ENCODE assay signal across 1 cellular context in the genomic region with DNA sequence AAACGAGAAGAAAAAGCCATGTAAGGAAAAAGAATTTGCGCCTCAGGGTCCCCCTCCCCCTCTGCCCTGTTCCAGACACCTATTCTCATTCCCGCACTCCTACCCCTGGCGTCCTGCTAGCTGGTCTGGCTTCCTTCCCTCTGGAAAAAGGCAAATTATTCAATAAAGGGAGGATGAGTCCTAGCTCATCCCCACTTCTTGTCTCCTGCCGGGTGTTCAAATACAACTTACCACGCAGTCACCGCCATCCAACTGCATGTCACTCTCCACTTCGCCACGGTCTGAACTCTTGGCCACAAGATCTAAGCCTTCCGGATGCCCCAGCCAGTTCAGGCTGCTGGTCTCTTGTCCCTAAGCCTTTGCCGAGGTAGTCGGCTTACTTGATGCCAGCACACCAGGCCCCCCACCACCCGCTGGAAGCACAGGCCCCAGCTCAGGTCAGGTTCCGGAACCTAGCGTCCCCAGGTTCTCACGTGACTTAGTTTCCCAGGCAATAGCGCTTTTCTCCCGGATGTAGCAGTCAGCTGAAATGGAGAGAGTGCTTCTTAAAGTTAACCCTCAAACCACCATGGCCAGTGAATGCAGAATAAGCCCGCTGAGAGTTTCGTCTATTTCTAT.
A peak's percentile ranks its signal among the peaks of the same experiment; 100 is the strongest.
TF ChIP-seq lines count a peak whose summit lies in the region.

No MANE protein-coding gene starts in this region.

TF ChIP-seq in K562, 482 proteins besides CTCF, POLR2A, EP300 and RAD21 (continued from another document and continues in another):
- TF ChIP-seq, protein P1, sequence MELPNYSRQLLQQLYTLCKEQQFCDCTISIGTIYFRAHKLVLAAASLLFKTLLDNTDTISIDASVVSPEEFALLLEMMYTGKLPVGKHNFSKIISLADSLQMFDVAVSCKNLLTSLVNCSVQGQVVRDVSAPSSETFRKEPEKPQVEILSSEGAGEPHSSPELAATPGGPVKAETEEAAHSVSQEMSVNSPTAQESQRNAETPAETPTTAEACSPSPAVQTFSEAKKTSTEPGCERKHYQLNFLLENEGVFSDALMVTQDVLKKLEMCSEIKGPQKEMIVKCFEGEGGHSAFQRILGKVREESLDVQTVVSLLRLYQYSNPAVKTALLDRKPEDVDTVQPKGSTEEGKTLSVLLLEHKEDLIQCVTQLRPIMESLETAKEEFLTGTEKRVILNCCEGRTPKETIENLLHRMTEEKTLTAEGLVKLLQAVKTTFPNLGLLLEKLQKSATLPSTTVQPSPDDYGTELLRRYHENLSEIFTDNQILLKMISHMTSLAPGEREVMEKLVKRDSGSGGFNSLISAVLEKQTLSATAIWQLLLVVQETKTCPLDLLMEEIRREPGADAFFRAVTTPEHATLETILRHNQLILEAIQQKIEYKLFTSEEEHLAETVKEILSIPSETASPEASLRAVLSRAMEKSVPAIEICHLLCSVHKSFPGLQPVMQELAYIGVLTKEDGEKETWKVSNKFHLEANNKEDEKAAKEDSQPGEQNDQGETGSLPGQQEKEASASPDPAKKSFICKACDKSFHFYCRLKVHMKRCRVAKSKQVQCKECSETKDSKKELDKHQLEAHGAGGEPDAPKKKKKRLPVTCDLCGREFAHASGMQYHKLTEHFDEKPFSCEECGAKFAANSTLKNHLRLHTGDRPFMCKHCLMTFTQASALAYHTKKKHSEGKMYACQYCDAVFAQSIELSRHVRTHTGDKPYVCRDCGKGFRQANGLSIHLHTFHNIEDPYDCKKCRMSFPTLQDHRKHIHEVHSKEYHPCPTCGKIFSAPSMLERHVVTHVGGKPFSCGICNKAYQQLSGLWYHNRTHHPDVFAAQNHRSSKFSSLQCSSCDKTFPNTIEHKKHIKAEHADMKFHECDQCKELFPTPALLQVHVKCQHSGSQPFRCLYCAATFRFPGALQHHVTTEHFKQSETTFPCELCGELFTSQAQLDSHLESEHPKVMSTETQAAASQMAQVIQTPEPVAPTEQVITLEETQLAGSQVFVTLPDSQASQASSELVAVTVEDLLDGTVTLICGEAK (IDR thresholded peaks at IDR 0.05) = peak; percentile 67
- TF ChIP-seq, protein P1 (CRISPR knock-in tag; IDR thresholded peaks at IDR 0.05) = no peak
- no peak for TF ChIP-seq SREBF2 (CRISPR knock-in tag; IDR thresholded peaks at IDR 0.05)
- TF ChIP-seq ZNF134 (CRISPR knock-in tag; conservative IDR thresholded peaks at IDR 0.05) = no peak
- peak; percentile 55; the same call in 1 of the 2 replicates for TF ChIP-seq GABPB1 (CRISPR knock-in tag; IDR thresholded peaks at IDR 0.05)
- TF ChIP-seq MED1 (CRISPR knock-in tag; IDR thresholded peaks at IDR 0.05; ENCODE audit: borderline replicate concordance) = no peak
- TF ChIP-seq ZNF507 (tag; conservative IDR thresholded peaks at IDR 0.05) = no peak
- TF ChIP-seq HMG20B (CRISPR knock-in tag; IDR thresholded peaks at IDR 0.05) = no peak
- no peak for TF ChIP-seq ZC3H4 (CRISPR knock-in tag; IDR thresholded peaks at IDR 0.05; ENCODE audit: borderline replicate concordance)
- TF ChIP-seq DDX20 (tag; IDR thresholded peaks at IDR 0.05; ENCODE audit: low read depth) = no peak
- no peak for TF ChIP-seq HDAC8 (tag; IDR thresholded peaks at IDR 0.05)
- no peak for TF ChIP-seq ZNF584 (CRISPR knock-in tag; IDR thresholded peaks at IDR 0.05; ENCODE audit: low read depth)
- TF ChIP-seq, protein P2, sequence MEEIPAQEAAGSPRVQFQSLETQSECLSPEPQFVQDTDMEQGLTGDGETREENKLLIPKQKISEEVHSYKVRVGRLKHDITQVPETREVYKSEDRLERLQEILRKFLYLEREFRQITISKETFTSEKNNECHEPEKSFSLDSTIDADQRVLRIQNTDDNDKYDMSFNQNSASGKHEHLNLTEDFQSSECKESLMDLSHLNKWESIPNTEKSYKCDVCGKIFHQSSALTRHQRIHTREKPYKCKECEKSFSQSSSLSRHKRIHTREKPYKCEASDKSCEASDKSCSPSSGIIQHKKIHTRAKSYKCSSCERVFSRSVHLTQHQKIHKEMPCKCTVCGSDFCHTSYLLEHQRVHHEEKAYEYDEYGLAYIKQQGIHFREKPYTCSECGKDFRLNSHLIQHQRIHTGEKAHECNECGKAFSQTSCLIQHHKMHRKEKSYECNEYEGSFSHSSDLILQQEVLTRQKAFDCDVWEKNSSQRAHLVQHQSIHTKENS (CRISPR knock-in tag; IDR thresholded peaks at IDR 0.05) = no peak
- no peak for TF ChIP-seq HDAC1 (IDR thresholded peaks at IDR 0.05)
- TF ChIP-seq NONO (IDR thresholded peaks at IDR 0.05; ENCODE audit: low read depth in 2 of 2, low read length in 1 of 2) = no peak
- no peak for TF ChIP-seq RBM25 (IDR thresholded peaks at IDR 0.05; ENCODE audit: low read depth, low read length, severe bottlenecking)
- no peak for TF ChIP-seq ZNF589 (CRISPR knock-in tag; IDR thresholded peaks at IDR 0.05; ENCODE audit: low read depth)
- no peak for TF ChIP-seq ETV5 (CRISPR knock-in tag; IDR thresholded peaks at IDR 0.05; ENCODE audit: low read depth)
- TF ChIP-seq PHF8 (IDR thresholded peaks at IDR 0.05; ENCODE audit: borderline replicate concordance, low read length) = peak; percentile 63; the same call in 1 of the 2 replicates
- TF ChIP-seq EP400 (IDR thresholded peaks at IDR 0.05) = peak; percentile 44; the same call in 1 of the 2 replicates
- TF ChIP-seq, protein P3, sequence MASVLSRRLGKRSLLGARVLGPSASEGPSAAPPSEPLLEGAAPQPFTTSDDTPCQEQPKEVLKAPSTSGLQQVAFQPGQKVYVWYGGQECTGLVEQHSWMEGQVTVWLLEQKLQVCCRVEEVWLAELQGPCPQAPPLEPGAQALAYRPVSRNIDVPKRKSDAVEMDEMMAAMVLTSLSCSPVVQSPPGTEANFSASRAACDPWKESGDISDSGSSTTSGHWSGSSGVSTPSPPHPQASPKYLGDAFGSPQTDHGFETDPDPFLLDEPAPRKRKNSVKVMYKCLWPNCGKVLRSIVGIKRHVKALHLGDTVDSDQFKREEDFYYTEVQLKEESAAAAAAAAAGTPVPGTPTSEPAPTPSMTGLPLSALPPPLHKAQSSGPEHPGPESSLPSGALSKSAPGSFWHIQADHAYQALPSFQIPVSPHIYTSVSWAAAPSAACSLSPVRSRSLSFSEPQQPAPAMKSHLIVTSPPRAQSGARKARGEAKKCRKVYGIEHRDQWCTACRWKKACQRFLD (CRISPR knock-in tag; IDR thresholded peaks at IDR 0.05) = no peak
- no peak for TF ChIP-seq YY1 (IDR thresholded peaks at IDR 0.05; ENCODE audit: borderline replicate concordance in 1 of 3, control insufficient read depth in 1 of 3, extremely low read depth in 1 of 3, insufficient read depth in 3 of 3, insufficient read length in 1 of 3, insufficient replicate concordance in 2 of 3, low read depth in 1 of 3, low read length in 2 of 3)
- TF ChIP-seq LEF1 (IDR thresholded peaks at IDR 0.05) = no peak
- TF ChIP-seq POLR3A (IDR thresholded peaks at IDR 0.05; ENCODE audit: borderline replicate concordance, extremely low read depth, insufficient read depth, insufficient read length) = no peak
- no peak for TF ChIP-seq BRF1 (IDR thresholded peaks at IDR 0.05; ENCODE audit: borderline replicate concordance, extremely low read depth, insufficient read length)
- TF ChIP-seq YBX1 (IDR thresholded peaks at IDR 0.05) = no peak
- TF ChIP-seq, protein P4, sequence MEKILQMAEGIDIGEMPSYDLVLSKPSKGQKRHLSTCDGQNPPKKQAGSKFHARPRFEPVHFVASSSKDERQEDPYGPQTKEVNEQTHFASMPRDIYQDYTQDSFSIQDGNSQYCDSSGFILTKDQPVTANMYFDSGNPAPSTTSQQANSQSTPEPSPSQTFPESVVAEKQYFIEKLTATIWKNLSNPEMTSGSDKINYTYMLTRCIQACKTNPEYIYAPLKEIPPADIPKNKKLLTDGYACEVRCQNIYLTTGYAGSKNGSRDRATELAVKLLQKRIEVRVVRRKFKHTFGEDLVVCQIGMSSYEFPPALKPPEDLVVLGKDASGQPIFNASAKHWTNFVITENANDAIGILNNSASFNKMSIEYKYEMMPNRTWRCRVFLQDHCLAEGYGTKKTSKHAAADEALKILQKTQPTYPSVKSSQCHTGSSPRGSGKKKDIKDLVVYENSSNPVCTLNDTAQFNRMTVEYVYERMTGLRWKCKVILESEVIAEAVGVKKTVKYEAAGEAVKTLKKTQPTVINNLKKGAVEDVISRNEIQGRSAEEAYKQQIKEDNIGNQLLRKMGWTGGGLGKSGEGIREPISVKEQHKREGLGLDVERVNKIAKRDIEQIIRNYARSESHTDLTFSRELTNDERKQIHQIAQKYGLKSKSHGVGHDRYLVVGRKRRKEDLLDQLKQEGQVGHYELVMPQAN (IDR thresholded peaks at IDR 0.05; ENCODE audit: borderline replicate concordance) = peak; percentile 60; the same call in 1 of the 2 replicates
- TF ChIP-seq, protein P5, sequence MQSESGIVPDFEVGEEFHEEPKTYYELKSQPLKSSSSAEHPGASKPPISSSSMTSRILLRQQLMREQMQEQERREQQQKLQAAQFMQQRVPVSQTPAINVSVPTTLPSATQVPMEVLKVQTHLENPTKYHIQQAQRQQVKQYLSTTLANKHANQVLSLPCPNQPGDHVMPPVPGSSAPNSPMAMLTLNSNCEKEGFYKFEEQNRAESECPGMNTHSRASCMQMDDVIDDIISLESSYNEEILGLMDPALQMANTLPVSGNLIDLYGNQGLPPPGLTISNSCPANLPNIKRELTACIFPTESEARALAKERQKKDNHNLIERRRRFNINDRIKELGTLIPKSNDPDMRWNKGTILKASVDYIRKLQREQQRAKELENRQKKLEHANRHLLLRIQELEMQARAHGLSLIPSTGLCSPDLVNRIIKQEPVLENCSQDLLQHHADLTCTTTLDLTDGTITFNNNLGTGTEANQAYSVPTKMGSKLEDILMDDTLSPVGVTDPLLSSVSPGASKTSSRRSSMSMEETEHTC (IDR thresholded peaks at IDR 0.05) = no peak
- TF ChIP-seq KLF10 (CRISPR knock-in tag; IDR thresholded peaks at IDR 0.05) = no peak
- TF ChIP-seq HDGF (IDR thresholded peaks at IDR 0.05) = no peak
- TF ChIP-seq NR3C1 (CRISPR knock-in tag; IDR thresholded peaks at IDR 0.05) = no peak
- TF ChIP-seq, protein P6, sequence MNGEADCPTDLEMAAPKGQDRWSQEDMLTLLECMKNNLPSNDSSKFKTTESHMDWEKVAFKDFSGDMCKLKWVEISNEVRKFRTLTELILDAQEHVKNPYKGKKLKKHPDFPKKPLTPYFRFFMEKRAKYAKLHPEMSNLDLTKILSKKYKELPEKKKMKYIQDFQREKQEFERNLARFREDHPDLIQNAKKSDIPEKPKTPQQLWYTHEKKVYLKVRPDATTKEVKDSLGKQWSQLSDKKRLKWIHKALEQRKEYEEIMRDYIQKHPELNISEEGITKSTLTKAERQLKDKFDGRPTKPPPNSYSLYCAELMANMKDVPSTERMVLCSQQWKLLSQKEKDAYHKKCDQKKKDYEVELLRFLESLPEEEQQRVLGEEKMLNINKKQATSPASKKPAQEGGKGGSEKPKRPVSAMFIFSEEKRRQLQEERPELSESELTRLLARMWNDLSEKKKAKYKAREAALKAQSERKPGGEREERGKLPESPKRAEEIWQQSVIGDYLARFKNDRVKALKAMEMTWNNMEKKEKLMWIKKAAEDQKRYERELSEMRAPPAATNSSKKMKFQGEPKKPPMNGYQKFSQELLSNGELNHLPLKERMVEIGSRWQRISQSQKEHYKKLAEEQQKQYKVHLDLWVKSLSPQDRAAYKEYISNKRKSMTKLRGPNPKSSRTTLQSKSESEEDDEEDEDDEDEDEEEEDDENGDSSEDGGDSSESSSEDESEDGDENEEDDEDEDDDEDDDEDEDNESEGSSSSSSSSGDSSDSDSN (IDR thresholded peaks at IDR 0.05; ENCODE audit: borderline replicate concordance in 1 of 2, low read depth in 2 of 2, low read length in 2 of 2) = no peak
- TF ChIP-seq KDM5B (IDR thresholded peaks at IDR 0.05; ENCODE audit: insufficient replicate concordance, low read depth, low read length) = no peak
- TF ChIP-seq ELF2 (CRISPR knock-in tag; IDR thresholded peaks at IDR 0.05) = no peak
- TF ChIP-seq ZNF766 (CRISPR knock-in tag; conservative IDR thresholded peaks at IDR 0.05) = no peak
- TF ChIP-seq CAMTA2 (CRISPR knock-in tag; conservative IDR thresholded peaks at IDR 0.05) = no peak
- peak; percentile 82 for TF ChIP-seq BHLHE40 (IDR thresholded peaks at IDR 0.05; ENCODE audit: low read length)
